32 cellular contexts compared by ENCODE assay signal in the genomic region with DNA sequence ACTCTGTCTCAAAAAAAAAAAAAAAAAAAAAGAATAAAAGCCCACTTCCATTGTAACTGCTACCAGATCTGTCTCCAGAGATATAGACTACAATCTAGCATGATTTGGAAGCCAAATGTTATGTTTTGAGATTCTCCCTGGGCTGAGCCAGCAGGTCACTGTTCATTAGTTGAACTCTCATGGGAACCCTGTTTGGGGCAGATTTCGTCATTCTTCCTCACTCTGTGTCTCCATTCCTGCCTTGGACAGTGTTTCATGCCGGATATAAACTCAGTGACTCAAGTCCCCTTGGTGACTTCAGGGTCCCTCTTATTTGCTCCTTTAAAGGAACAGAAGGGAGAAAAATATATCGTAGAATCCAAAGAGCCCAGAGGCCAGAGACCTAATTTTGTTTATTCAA.
DNase-seq lines count a peak whose midpoint lies in the region; ATAC-seq and TF ChIP-seq lines count a peak whose summit lies in the region.
"Had no signal": no experiment of that assay in that cellular context is flagged by ENCODE, and none has a peak within 500 bp of the region (broad histone marks: within the 10 kb centered on the region; RNA-seq: fewer than 3 reads in every experiment).

No MANE protein-coding gene starts in this region.

- in situ Hi-C loops in brain microvascular endothelial cell (cut with HindIII; ENCODE audit: low pct_ligation_motif_present, low sequenced_read_pairs) = no loop called here

- H3K9me3 ChIP-seq in BLaER1 treated with 17β-estradiol and CSF1 and Interleukin-3, amounts not matched to agents 10 nM and 100 nM (replicated peaks in 1 of 11) = peaks cover 0 to 22% (median 14%) of the 10 kb centered on the region in 11 experiments; a peak in 17 of 22 replicates
- no peaks in the 10 kb centered on the region for H3K9me3 ChIP-seq in WERI-Rb-1 (ENCODE audit: severe bottlenecking)
- H3K9me3 ChIP-seq: colonic mucosa, esophagus muscularis mucosa, MG63, thoracic aorta had no signal

- H3K4me3 ChIP-seq in BLaER1 treated with 17β-estradiol and CSF1 and Interleukin-3, amounts not matched to agents 10 nM and 100 nM = no peak overlapping the region
- H3K4me3 ChIP-seq in brain microvascular endothelial cell (ENCODE audit: low read depth, low read length) (no peak overlapping the region), WERI-Rb-1 (ENCODE audit: low read depth, low read length) (no peak overlapping the region)
- H3K4me3 ChIP-seq: colonic mucosa, esophagus muscularis mucosa, lung, MG63, thoracic aorta had no signal

- H3K27ac ChIP-seq in BLaER1 treated with 17β-estradiol and CSF1 and Interleukin-3, amounts not matched to agents 10 nM and 100 nM = peak overlapping the region in 8 of 11 experiments; percentile 3 to 47 (median 19); a peak in 9 of 22 replicates
- no peak overlapping the region for H3K27ac ChIP-seq in brain microvascular endothelial cell
- no peak overlapping the region for H3K27ac ChIP-seq in WERI-Rb-1
- H3K27ac ChIP-seq: colonic mucosa, esophagus muscularis mucosa, thoracic aorta had no signal

- TF ChIP-seq CTCF in brain microvascular endothelial cell (IDR thresholded peaks at IDR 0.05; ENCODE audit: low read depth, low read length, missing control alignments) (no peak), WERI-Rb-1 (IDR thresholded peaks at IDR 0.05; ENCODE audit: low read depth, low read length) (no peak)

- no peaks in the 10 kb centered on the region for H3K27me3 ChIP-seq in BLaER1 treated with 17β-estradiol and CSF1 and Interleukin-3, amounts not matched to agents 10 nM and 100 nM
- H3K27me3 ChIP-seq in brain microvascular endothelial cell (replicated peaks) (no peaks in the 10 kb centered on the region), WERI-Rb-1 (ENCODE audit: insufficient read depth, low read depth, severe bottlenecking) (no peaks in the 10 kb centered on the region)
- H3K27me3 ChIP-seq: colonic mucosa, esophagus muscularis mucosa, MG63 had no signal

- H3K36me3 ChIP-seq in BLaER1 treated with 17β-estradiol and CSF1 and Interleukin-3, amounts not matched to agents 10 nM and 100 nM = peaks cover 0 to 36% (median 8%) of the 10 kb centered on the region in 11 experiments; a peak in 9 of 22 replicates
- H3K36me3 ChIP-seq in brain microvascular endothelial cell (replicated peaks) (no peaks in the 10 kb centered on the region), WERI-Rb-1 (no peaks in the 10 kb centered on the region)
- H3K36me3 ChIP-seq: colonic mucosa, esophagus muscularis mucosa, MG63, thoracic aorta had no signal

- peak overlapping the region; percentile 2 to 66 (median 35); a peak in 16 of 22 replicates for H3K4me2 ChIP-seq in BLaER1 treated with 17β-estradiol and CSF1 and Interleukin-3, amounts not matched to agents 10 nM and 100 nM

- intact Hi-C loops in sciatic nerve (cut with DNase I) = no loop called here

- no peak overlapping the region for H3K9ac ChIP-seq in BLaER1 treated with 17β-estradiol and CSF1 and Interleukin-3, amounts not matched to agents 10 nM and 100 nM

- peak; percentile 85 for ATAC-seq in sciatic nerve
- ATAC-seq in HG03196 (IDR thresholded peaks at IDR 0.05; ENCODE audit: unreplicated experiment) = no peak
- ATAC-seq: activated CD4-positive, CD25-positive, alpha-beta regulatory T cell treated with anti-CD3 and anti-CD28 coated beads, Interleukin-2, amount 50 U/mL, for 24 hours; effector memory CD8-positive, alpha-beta T cell had no signal

- H4K20me1 ChIP-seq in BLaER1 treated with 17β-estradiol and CSF1 and Interleukin-3, amounts not matched to agents 10 nM and 100 nM = no peaks in the 10 kb centered on the region

- peaks cover 23 to 78% (median 66%) of the 10 kb centered on the region in 10 experiments for H3K4me1 ChIP-seq in BLaER1 treated with 17β-estradiol and CSF1 and Interleukin-3, amounts not matched to agents 10 nM and 100 nM
- H3K4me1 ChIP-seq: colonic mucosa had no signal

- DNase-seq in brain microvascular endothelial cell (peak; percentile 28), kidney tubule cell (ENCODE audit: low spot score) (peak; percentile 9), sciatic nerve (ENCODE audit: low spot score) (no peak), WERI-Rb-1 (no peak), DMS153 (lab: John Stamatoyannopoulos, UW) (no peak)
- DNase-seq: ACHN; activated CD4-positive, alpha-beta memory T cell treated with anti-CD3 and anti-CD28 coated beads, Interleukin-2, amount 10 ng/mL, durations not matched to agents 7 days and 5 days; activated CD8-positive, alpha-beta memory T cell treated with anti-CD3 and anti-CD28 coated beads, Interleukin-2, amount 50 U/mL, for 48 hours; activated naive CD4-positive, alpha-beta T cell treated with anti-CD3 and anti-CD28 coated beads, Interleukin-2, amount 50 U/mL, for 16 hours; amygdala; C1 segment of cervical spinal cord; colonic mucosa; COR-L47; DMS79; effector memory CD8-positive, alpha-beta T cell; GF-D8; HCEC 1CT; islet precursor cell; KBM-7; MG63; NCI-H1436; NCI-H2107; NCI-H446; NCI-H774; posterior cingulate gyrus; T-helper 1 cell had no signal

Comparison
In these comparisons a context has a peak if more than half of its experiments do, and no peak if none do; other contexts are left out.
1. H3K27ac ChIP-seq: peak in BLaER1 treated with 17β-estradiol and CSF1 and Interleukin-3, amounts not matched to agents 10 nM and 100 nM (8 of 11); none in brain microvascular endothelial cell (single experiment) and WERI-Rb-1 (single experiment).
2. DNase-seq: peak in brain microvascular endothelial cell (single experiment) and kidney tubule cell (single experiment); none in sciatic nerve (single experiment), WERI-Rb-1 (single experiment) and DMS153 (single experiment).